18 cellular contexts compared by ENCODE assay signal in genomic region chr10:49182776-49183175, GRCh38. TPM values are rescaled to one million over a fixed set of nuclear protein-coding genes. Genes with fewer than 3 reads are reported as not detected.
"Had no signal": no experiment of that assay in that cellular context is flagged by ENCODE, and none has a peak within 500 bp of the region (broad histone marks: within the 10 kb centered on the region; RNA-seq: fewer than 3 reads in every experiment).

No MANE protein-coding gene starts in this region.

- H3K27ac Mint-ChIP-seq: activated naive CD4-positive, alpha-beta T cell treated with anti-CD3 and anti-CD28 coated beads, Interleukin-2, amount 50 U/mL, for 24 hours; brain; nephron progenitor cell had no signal

- DNase-seq: activated CD4-positive, alpha-beta T cell treated with anti-CD3 and anti-CD28 coated beads, Interleukin-2, amount 50 U/mL, for 48 hours; amygdala; cerebellar nuclear complex; dorsolateral prefrontal cortex; esophagus squamous epithelium; foreskin fibroblast; left colon; mammary epithelial cell; nephron progenitor cell; SIG-M5; stimulated activated CD4-positive, alpha-beta T cell treated with anti-CD3 and anti-CD28 coated beads, Interleukin-12 subunit alpha, Interleukin-12 subunit beta, amount 100 ng/mL, for 4 hours; thyroid gland had no signal

- ATAC-seq: left colon had no signal

- H3K27me3 Mint-ChIP-seq: brain had no signal

- H3K9me3 ChIP-seq: esophagus squamous epithelium, thyroid gland had no signal

- H3K4me3 ChIP-seq: dorsolateral prefrontal cortex, esophagus squamous epithelium, thyroid gland had no signal

- H3K36me3 ChIP-seq: esophagus squamous epithelium, thyroid gland had no signal

- H3K9me3 Mint-ChIP-seq: activated naive CD4-positive, alpha-beta T cell treated with anti-CD3 and anti-CD28 coated beads, Interleukin-2, amount 50 U/mL, for 24 hours; brain; nephron progenitor cell had no signal

- FAIRE-seq: endometrium, urothelium cell line had no signal

- H3K27ac ChIP-seq: dorsolateral prefrontal cortex, esophagus squamous epithelium, thyroid gland had no signal

- H3K4me3 Mint-ChIP-seq: activated naive CD4-positive, alpha-beta T cell treated with anti-CD3 and anti-CD28 coated beads, Interleukin-2, amount 50 U/mL, for 24 hours; brain; nephron progenitor cell had no signal

- H3K36me3 Mint-ChIP-seq: activated naive CD4-positive, alpha-beta T cell treated with anti-CD3 and anti-CD28 coated beads, Interleukin-2, amount 50 U/mL, for 24 hours; brain had no signal

- H3K27me3 ChIP-seq: dorsolateral prefrontal cortex, esophagus squamous epithelium, thyroid gland had no signal

RNA-seq across cellular contexts. Expression of gene TMEM273, which starts 5.4 kb away (rescaled TPM):
- total RNA-seq: mammary epithelial cell, osteocyte had no signal
- polyA plus RNA-seq: mammary epithelial cell had no signal

RNA-seq across cellular contexts. Expression of gene FAM170B, which starts 49.0 kb away (rescaled TPM):
- total RNA-seq: esophagus squamous epithelium, left colon, mammary epithelial cell, mucosa of gallbladder, osteocyte, thyroid gland had no signal
- polyA plus RNA-seq: mammary epithelial cell had no signal
